Comparison of ENCODE assay signal across 9 cellular contexts in the genomic region with DNA sequence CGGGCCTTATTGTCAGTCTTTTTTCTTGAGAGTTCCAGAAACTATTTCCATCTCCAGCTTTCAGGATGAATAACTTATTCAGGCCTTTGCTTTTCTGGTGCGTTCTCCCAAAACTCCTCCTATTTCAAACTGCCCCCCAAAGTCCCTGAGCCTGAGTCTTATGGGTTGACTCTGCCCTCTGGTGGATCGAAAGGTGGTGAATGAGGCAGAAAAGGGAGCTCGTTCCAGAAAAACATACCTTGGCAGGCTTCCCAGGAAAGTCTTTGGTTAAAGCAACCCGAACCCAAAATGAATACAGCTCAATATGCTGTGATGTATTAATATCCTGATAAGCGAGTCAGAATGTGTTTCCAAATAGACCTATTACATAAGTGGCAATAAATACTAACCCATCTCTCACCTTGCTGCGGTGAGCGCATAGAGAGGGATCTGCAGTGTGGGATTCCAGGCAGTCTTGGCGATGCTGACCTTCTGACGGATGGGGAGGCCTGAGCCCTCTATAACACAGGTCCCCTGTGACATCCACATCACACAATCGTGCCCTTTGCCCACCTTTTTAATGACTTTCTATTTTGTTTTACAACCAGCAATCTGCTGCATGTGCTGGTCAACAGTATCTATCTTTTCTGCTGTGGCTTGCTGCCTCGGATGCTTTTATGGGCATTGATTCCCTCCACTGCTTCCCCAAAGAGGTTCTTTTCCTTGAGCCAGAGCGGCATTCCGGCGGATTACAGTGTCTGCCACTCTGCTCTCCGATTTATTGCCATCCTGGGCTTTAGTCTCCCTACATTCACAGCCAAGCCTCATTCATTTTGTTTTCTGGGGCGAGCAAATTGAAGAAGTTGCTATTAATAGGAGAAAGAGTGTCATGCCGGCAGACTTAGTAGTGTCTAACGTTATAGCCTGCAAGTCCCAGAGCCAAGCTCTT.
DNase-seq lines count a peak whose midpoint lies in the region; ATAC-seq and TF ChIP-seq lines count a peak whose summit lies in the region.
"Had no signal": no experiment of that assay in that cellular context is flagged by ENCODE, and none has a peak within 500 bp of the region (broad histone marks: within the 10 kb centered on the region; RNA-seq: fewer than 3 reads in every experiment).

No MANE protein-coding gene starts in this region.

- CTCF ChIA-PET in activated CD8-positive, alpha-beta T cell treated with anti-CD3 and anti-CD28 coated beads for 36 hours (lab: Charles Lee) = interaction anchor here (0.9 to 1.7 kb wide), 11 partner anchors 10 to 439 kb away, joined by 3 to 20 read pairs (median 3); no protein-coding TSS in a partner anchor

- no peak overlapping the region for H3K27ac Mint-ChIP-seq in activated CD8-positive, alpha-beta T cell treated with anti-CD3 and anti-CD28 coated beads for 36 hours
- H3K27ac Mint-ChIP-seq: memory B cell had no signal

- no peak for TF ChIP-seq POLR2A in heart left ventricle (IDR thresholded peaks at IDR 0.05)

- H3K9me3 ChIP-seq in MM.1S (replicated peaks; ENCODE audit: insufficient read depth, low read length) = no peaks in the 10 kb centered on the region
- no peaks in the 10 kb centered on the region for H3K9me3 ChIP-seq in heart left ventricle

- H4K20me1 ChIP-seq in MM.1S (ENCODE audit: insufficient read depth, low read length) = no peaks in the 10 kb centered on the region

- no peaks in the 10 kb centered on the region for H3K36me3 Mint-ChIP-seq in activated CD8-positive, alpha-beta T cell treated with anti-CD3 and anti-CD28 coated beads for 36 hours (ENCODE audit: low read depth)
- H3K36me3 Mint-ChIP-seq: memory B cell had no signal

- H3K27ac ChIP-seq in MM.1S (ENCODE audit: low read length) = no peak overlapping the region
- peak overlapping the region in 7 of 12 donors; percentile 2 to 51 (median 37) for H3K27ac ChIP-seq in heart left ventricle
- H3K27ac ChIP-seq in rectal smooth muscle tissue (ENCODE audit: low read depth, low read length) = peak overlapping the region; percentile 24

- TF ChIP-seq CTCF in MM.1S (IDR thresholded peaks at IDR 0.05; ENCODE audit: low read length) (peak; percentile 65), heart left ventricle (IDR thresholded peaks at IDR 0.05) (peak; percentile 22 to 68 (median 44))
- peak; percentile 41 for TF ChIP-seq CTCF in activated CD8-positive, alpha-beta T cell treated with anti-CD3 and anti-CD28 coated beads for 36 hours (IDR thresholded peaks at IDR 0.05)

- no peaks in the 10 kb centered on the region for H3K36me3 ChIP-seq in MM.1S (replicated peaks; ENCODE audit: insufficient read depth, low read length)
- no peaks in the 10 kb centered on the region for H3K36me3 ChIP-seq in heart left ventricle
- H3K36me3 ChIP-seq in rectal smooth muscle tissue (ENCODE audit: control insufficient read depth, insufficient read depth, low read length) = no peaks in the 10 kb centered on the region

- H3K4me1 ChIP-seq in MM.1S (ENCODE audit: low read length) (peaks cover 11% of the 10 kb centered on the region), heart left ventricle (peaks cover 0 to 19% (median 13%) of the 10 kb centered on the region in 12 donors), rectal smooth muscle tissue (ENCODE audit: control insufficient read depth, insufficient read depth, low read length) (peaks cover 14% of the 10 kb centered on the region)

- H3K79me2 ChIP-seq in MM.1S (ENCODE audit: low read length) = no peaks in the 10 kb centered on the region

- no peak for ATAC-seq in activated CD8-positive, alpha-beta T cell treated with anti-CD3 and anti-CD28 coated beads for 36 hours
- peak in 3 of 4 donors; percentile 54 to 74 (median 72) for ATAC-seq in heart left ventricle

- H3K4me1 Mint-ChIP-seq in activated CD8-positive, alpha-beta T cell treated with anti-CD3 and anti-CD28 coated beads for 36 hours (ENCODE audit: low read depth) = no peaks in the 10 kb centered on the region
- H3K4me1 Mint-ChIP-seq: memory B cell had no signal

- H3K9me2 ChIP-seq in MM.1S (replicated peaks; ENCODE audit: insufficient read depth, low read length) = no peaks in the 10 kb centered on the region

- intact Hi-C loops in activated CD8-positive, alpha-beta T cell treated with anti-CD3 and anti-CD28 coated beads for 36 hours (cut with micrococcal nuclease) = loop anchor here (5.0 kb wide), 1 partner anchor 380 kb away; no protein-coding TSS in a partner anchor
- intact Hi-C loops in heart left ventricle (cut with DNase I) = loop anchor here in 9 of 10 donors (2.0 to 10.0 kb wide), 9 partner anchors 212 to 435 kb away; no protein-coding TSS in a partner anchor

- peaks cover 1% of the 10 kb centered on the region for H3K27me3 Mint-ChIP-seq in activated CD8-positive, alpha-beta T cell treated with anti-CD3 and anti-CD28 coated beads for 36 hours
- H3K27me3 Mint-ChIP-seq: memory B cell had no signal

- H3K4me3 ChIP-seq in MM.1S (ENCODE audit: low read length) (peak overlapping the region; percentile 63), heart left ventricle (peak overlapping the region in 9 of 12 donors; percentile 10 to 53 (median 39)), rectal smooth muscle tissue (ENCODE audit: low read length) (peak overlapping the region; percentile 49)

- peaks cover 6% of the 10 kb centered on the region; the same call in 1 of the 2 replicates for H3F3A ChIP-seq in MM.1S (ENCODE audit: insufficient read depth, low read length)

- H3K9ac ChIP-seq in MM.1S (ENCODE audit: low read length) (peak overlapping the region; percentile 28; the same call in 1 of the 2 replicates), rectal smooth muscle tissue (ENCODE audit: low read length) (no peak overlapping the region)

- peak overlapping the region; percentile 88 for H2AFZ ChIP-seq in MM.1S (ENCODE audit: low read length)

- H3K27me3 ChIP-seq in MM.1S (replicated peaks; ENCODE audit: insufficient read depth, low read length) (no peaks in the 10 kb centered on the region), heart left ventricle (peaks cover 0 to 6% (median 0%) of the 10 kb centered on the region in 9 donors), rectal smooth muscle tissue (ENCODE audit: control insufficient read depth, insufficient read depth, low read length) (no peaks in the 10 kb centered on the region)

- H3K4me2 ChIP-seq in MM.1S (ENCODE audit: low read depth, low read length) = peak overlapping the region; percentile 83

- WGBS in heart left ventricle, 4 donors = 47 to 48% (median 47%) methylated on average over 19 of the region's 19 CpGs

- peak; percentile 51 for DNase-seq in COLO829 (ENCODE audit: low spot score)
- DNase-seq in MM.1S = peak; percentile 33
- peak; percentile 23 for DNase-seq in activated CD8-positive, alpha-beta T cell treated with anti-CD3 and anti-CD28 coated beads for 36 hours
- peak in 4 of 5 donors; percentile 42 to 63 (median 57) for DNase-seq in heart left ventricle
- no peak for DNase-seq in stimulated activated CD4-positive, alpha-beta T cell treated with anti-CD3 and anti-CD28 coated beads, Interleukin-4, amount 100 ng/mL, for 1 hour
- no peak for DNase-seq in NK-92 treated with Interleukin-12 subunit alpha and Interleukin-12 subunit beta, amount 100 ng/mL, for 24 hours (lab: John Stamatoyannopoulos, UW)
- DNase-seq in DMS114 treated with DMSO at 0.1 percent for 48 hours (lab: John Stamatoyannopoulos, UW; ENCODE audit: unreplicated experiment) = no peak

- no peaks in the 10 kb centered on the region for H3K9me3 Mint-ChIP-seq in activated CD8-positive, alpha-beta T cell treated with anti-CD3 and anti-CD28 coated beads for 36 hours
- H3K9me3 Mint-ChIP-seq: memory B cell had no signal

- H3K4me3 Mint-ChIP-seq in activated CD8-positive, alpha-beta T cell treated with anti-CD3 and anti-CD28 coated beads for 36 hours = no peak overlapping the region
- H3K4me3 Mint-ChIP-seq: memory B cell had no signal

- POLR2A ChIA-PET in activated CD8-positive, alpha-beta T cell treated with anti-CD3 and anti-CD28 coated beads for 36 hours (lab: Charles Lee) = no interaction called here

Comparison
In these comparisons a context has a peak if more than half of its experiments do, and no peak if none do; other contexts are left out.
1. DNase-seq: peak in COLO829 (single experiment), MM.1S (single experiment), activated CD8-positive, alpha-beta T cell treated with anti-CD3 and anti-CD28 coated beads for 36 hours (single experiment) and heart left ventricle (4 of 5); none in stimulated activated CD4-positive, alpha-beta T cell treated with anti-CD3 and anti-CD28 coated beads, Interleukin-4, amount 100 ng/mL, for 1 hour (single experiment), NK-92 treated with Interleukin-12 subunit alpha and Interleukin-12 subunit beta, amount 100 ng/mL, for 24 hours (single experiment) and DMS114 treated with DMSO at 0.1 percent for 48 hours (single experiment).
2. Peak in every context shown above with its lines, with median percentiles within 50 percentile points of each other: H3K4me3 ChIP-seq and CTCF ChIP-seq.